In the genomic region with DNA sequence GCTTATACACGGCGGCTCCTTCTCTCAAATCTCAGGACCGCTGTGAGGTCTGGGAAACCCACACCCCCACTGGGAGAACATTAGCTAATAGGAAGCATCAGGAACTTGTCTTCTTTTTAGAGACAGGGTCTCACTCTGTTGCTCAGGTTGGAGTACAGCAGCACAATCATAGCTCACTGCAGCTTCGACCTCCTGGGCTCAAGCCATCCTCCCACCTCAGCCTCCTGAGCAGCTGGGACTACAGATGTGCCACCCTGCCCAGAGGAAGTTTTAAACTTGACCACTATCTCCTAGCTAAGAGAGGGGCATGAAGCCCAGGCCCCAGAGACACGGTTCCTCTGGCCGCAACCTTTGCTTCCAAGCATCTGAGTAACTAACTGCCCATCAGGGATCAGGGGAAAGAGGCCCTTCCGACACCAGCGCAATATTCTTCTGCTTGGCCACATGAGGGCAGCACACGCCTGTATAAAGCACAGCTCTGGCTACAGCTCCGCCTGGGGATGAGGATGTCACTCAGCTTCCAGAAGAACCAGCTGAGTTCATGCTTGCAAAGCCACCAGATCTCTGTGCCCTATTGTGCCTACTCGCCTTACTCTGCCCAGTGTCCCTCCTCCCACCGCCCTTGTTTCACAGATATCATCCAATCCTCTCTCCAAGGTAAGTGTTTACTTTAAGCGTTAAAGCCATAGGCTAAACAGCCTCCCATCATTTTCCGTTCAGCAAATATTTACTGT, we compare ENCODE assay signal across 8 cellular contexts. TPM values are rescaled to one million over a fixed set of nuclear protein-coding genes. Genes with fewer than 3 reads are reported as not detected.
DNase-seq lines count a peak whose midpoint lies in the region; ATAC-seq and TF ChIP-seq lines count a peak whose summit lies in the region.

No MANE protein-coding gene starts in this region.

- DNase-seq in SIG-M5 treated with dmso at 0.1 percent for 504 hours (lab: John Stamatoyannopoulos, UW; ENCODE audit: unreplicated experiment) (peak; percentile 90), SIG-M5 (lab: John Stamatoyannopoulos, UW) (no peak), NOMO-1 treated with dmso at 0.1 percent for 144 hours (lab: John Stamatoyannopoulos, UW; ENCODE audit: unreplicated experiment) (peak; percentile 35), fibroblast of the aortic adventitia (ENCODE audit: low read depth) (peak; percentile 76), non-pigmented ciliary epithelial cell (ENCODE audit: low read depth) (peak; percentile 34), ureter (ENCODE audit: low spot score) (peak; percentile 66)
- peak; percentile 36 for DNase-seq in activated T-cell treated with anti-CD3 and anti-CD28 coated beads, Interleukin-2, amount 50 U/mL, for 1 hour

- ATAC-seq in HG03175 (IDR thresholded peaks at IDR 0.05; ENCODE audit: unreplicated experiment) = peak; percentile 74

- no peak overlapping the region for H3K4me3 ChIP-seq in fibroblast of the aortic adventitia (ENCODE audit: low read depth, low read length)

- peak; percentile 73 for TF ChIP-seq CTCF in fibroblast of the aortic adventitia (IDR thresholded peaks at IDR 0.05; ENCODE audit: insufficient read depth, low read length)

RNA-seq across cellular contexts. Expression of a gene that starts 57.6 kb away (rescaled TPM):
- not detected in 2 replicates for total RNA-seq in fibroblast of the aortic adventitia (ENCODE audit: low replicate concordance)
- 4.1 TPM for total RNA-seq in ureter
